9 cellular contexts compared by ENCODE assay signal in genomic region chr5:181245427-181246275, GRCh38. TPM values are rescaled to one million over a fixed set of nuclear protein-coding genes. Genes with fewer than 3 reads are reported as not detected.
DNase-seq lines count a peak whose midpoint lies in the region; ATAC-seq, FAIRE-seq and TF ChIP-seq lines count a peak whose summit lies in the region.
"Had no signal": no experiment of that assay in that cellular context is flagged by ENCODE, and none has a peak within 500 bp of the region (broad histone marks: within the 10 kb centered on the region; RNA-seq: fewer than 3 reads in every experiment).

No MANE protein-coding gene starts in this region.

- H3K9me3 ChIP-seq in astrocyte (ENCODE audit: insufficient read depth, low read depth, low read length) (no peaks in the 10 kb centered on the region), lung (ENCODE audit: control insufficient read depth in 2 of 2, insufficient read depth in 1 of 2, low read length in 1 of 2) (no peaks in the 10 kb centered on the region), aorta (ENCODE audit: control insufficient read depth, low read length) (no peaks in the 10 kb centered on the region)

- H3K27me3 Mint-ChIP-seq in astrocyte (ENCODE audit: low read depth, unreplicated experiment), result no peaks in the 10 kb centered on the region

- DNase-seq in astrocyte (ENCODE audit: low read depth), result no peak
- no peak for DNase-seq in lung (ENCODE audit: low spot score)
- peak in 1 of 2 donors; percentile 62 for DNase-seq in aorta
- DNase-seq in SIG-M5 treated with dmso at 0.1 percent for 504 hours (lab: John Stamatoyannopoulos, UW; ENCODE audit: unreplicated experiment), result no peak
- no peak for DNase-seq in stimulated activated naive CD4-positive, alpha-beta T cell (lab: John Stamatoyannopoulos, UW)
- no peak for DNase-seq in GM12891 (ENCODE audit: insufficient read length, low spot score)

- intact Hi-C loops in aorta (cut with DNase I), result loop anchor here in 1 of 2 donors (10.0 kb wide), 1 partner anchor 441 kb away; the partner anchor contains the start of gene MGAT1

- H3K4me3 ChIP-seq in astrocyte (ENCODE audit: insufficient read depth, low read depth, low read length) (peak overlapping the region; percentile 92), lung (peak overlapping the region; percentile 34), aorta (ENCODE audit: low read length in 2 of 2) (peak overlapping the region; percentile 22 to 73)

- peaks cover 90% of the 10 kb centered on the region for H3K79me2 ChIP-seq in astrocyte (ENCODE audit: insufficient read depth, low read length)

- H3K4me1 Mint-ChIP-seq in astrocyte (ENCODE audit: low read depth, unreplicated experiment), result peaks cover 38% of the 10 kb centered on the region

- H3K27ac Mint-ChIP-seq in astrocyte (ENCODE audit: unreplicated experiment), result peak overlapping the region; percentile 99

- H2AFZ ChIP-seq in astrocyte (ENCODE audit: low read depth, low read length), result peak overlapping the region; percentile 82

- H3K9me3 Mint-ChIP-seq in astrocyte (ENCODE audit: unreplicated experiment), result no peaks in the 10 kb centered on the region

- TF ChIP-seq POLR2A in GM12891 (IDR thresholded peaks at IDR 0.05; ENCODE audit: low read depth, low read length), result no peak

- H3K4me1 ChIP-seq in astrocyte (ENCODE audit: insufficient read depth, low read length), result peaks cover 27% of the 10 kb centered on the region
- H3K4me1 ChIP-seq in lung (ENCODE audit: control insufficient read depth in 2 of 2, insufficient read depth in 2 of 2, low read length in 2 of 2), result peaks cover 23 to 27% of the 10 kb centered on the region in 2 donors
- H3K4me1 ChIP-seq in aorta (ENCODE audit: control insufficient read depth in 1 of 2, insufficient read depth in 2 of 2, low read length in 2 of 2), result peaks cover 0 to 2% of the 10 kb centered on the region in 2 donors

- FAIRE-seq in astrocyte (lab: Jason Lieb, UNC) (no peak), GM12891 (lab: Jason Lieb, UNC) (no peak)
- FAIRE-seq: TTC549 had no signal

- H3K4me2 ChIP-seq in astrocyte (ENCODE audit: low read length), result peak overlapping the region; percentile 97

- ATAC-seq in GM18511 (IDR thresholded peaks at IDR 0.05; ENCODE audit: unreplicated experiment) (peak; percentile 4), HG03045 (IDR thresholded peaks at IDR 0.05; ENCODE audit: unreplicated experiment) (peak; percentile 4), lung (ENCODE audit: insufficient read depth, low FRiP score) (no peak), aorta (ENCODE audit: low FRiP score) (no peak)

- H3K27me3 ChIP-seq in astrocyte (ENCODE audit: insufficient read depth, low read length) (no peaks in the 10 kb centered on the region), lung (ENCODE audit: control insufficient read depth, insufficient read depth) (no peaks in the 10 kb centered on the region), aorta (ENCODE audit: control insufficient read depth in 1 of 2, insufficient read depth in 2 of 2, low read length in 1 of 2) (no peaks in the 10 kb centered on the region)

- H3K27ac ChIP-seq in astrocyte (ENCODE audit: low read depth, low read length) (peak overlapping the region; percentile 96), lung (ENCODE audit: low read depth in 1 of 2, low read length in 1 of 2) (peak overlapping the region; percentile 94 to 97), aorta (ENCODE audit: low read depth in 1 of 2, low read length in 2 of 2) (peak overlapping the region; percentile 5 to 98)

- peak overlapping the region; percentile 91 for H3K4me3 Mint-ChIP-seq in astrocyte (ENCODE audit: unreplicated experiment)

- H4K20me1 ChIP-seq in astrocyte (ENCODE audit: insufficient read depth, low read length), result peaks cover 61% of the 10 kb centered on the region

- no peak for TF ChIP-seq CTCF in astrocyte (IDR thresholded peaks at IDR 0.05; ENCODE audit: insufficient read depth, low read depth, low read length)
- no peak for TF ChIP-seq CTCF in lung (IDR thresholded peaks at IDR 0.05; ENCODE audit: control extremely low read depth, extremely low read depth)

- peaks cover 28% of the 10 kb centered on the region for H3K36me3 Mint-ChIP-seq in astrocyte (ENCODE audit: low read depth, unreplicated experiment)

- WGBS in lung, 2 donors, result 32 to 38% methylated on average over 34 of the region's 34 CpGs
- WGBS in aorta, 2 donors, result 24 to 27% methylated on average over 32 to 34 of the region's 34 CpGs

- H3K36me3 ChIP-seq in astrocyte (ENCODE audit: insufficient read depth, low read length), result peaks cover 16% of the 10 kb centered on the region
- peaks cover 8 to 14% of the 10 kb centered on the region in 2 donors for H3K36me3 ChIP-seq in lung (ENCODE audit: control insufficient read depth in 2 of 2, insufficient read depth in 2 of 2, low read length in 2 of 2)
- peaks cover 0 to 4% of the 10 kb centered on the region in 2 donors for H3K36me3 ChIP-seq in aorta (ENCODE audit: control insufficient read depth in 1 of 2, insufficient read depth in 2 of 2, low read length in 1 of 2)

- H3K9ac ChIP-seq in astrocyte (ENCODE audit: low read length), result peak overlapping the region; percentile 99

TF ChIP-seq in GM12891, 5 proteins besides CTCF, POLR2A, EP300 and RAD21:
- TF ChIP-seq PAX5 (IDR thresholded peaks at IDR 0.05; ENCODE audit: insufficient read depth, low read length, severe bottlenecking), result no peak
- no peak; the same call in 1 of the 2 replicates for TF ChIP-seq POLR2AphosphoS5 (IDR thresholded peaks at IDR 0.05; ENCODE audit: low read depth, low read length)
- no peak for TF ChIP-seq TAF1 (IDR thresholded peaks at IDR 0.05; ENCODE audit: low read depth, low read length)
- TF ChIP-seq SPI1 (IDR thresholded peaks at IDR 0.05; ENCODE audit: low read depth, low read length), result no peak
- TF ChIP-seq POU2F2 (IDR thresholded peaks at IDR 0.05; ENCODE audit: low read depth, low read length), result no peak

RNA-seq across cellular contexts. Expression of gene RACK1, which starts 1.9 kb away (rescaled TPM):
- total RNA-seq in astrocyte (1,553 and 1,656 TPM in 2 replicates), lung (1,000 to 10,000 TPM; 1,254 to 2,994 TPM), aorta (1,000 to 10,000 TPM in 1 of 2 donors, 100 to 1,000 TPM in 1; 922 to 1,191 TPM)
- polyA plus RNA-seq in lung (1,000 to 10,000 TPM; 1,850 to 2,028 TPM), aorta (1,000 to 10,000 TPM; 1,838 to 2,024 TPM)
- polyA plus RNA-seq in GM12891 (2012; ENCODE audit: low read depth, missing spikeins), result 4,085 TPM

RNA-seq across cellular contexts. Expression of gene TRIM52, which starts 15.3 kb away (rescaled TPM):
- total RNA-seq in astrocyte (6.5 and 7.3 TPM in 2 replicates), lung (10 to 100 TPM; 16.1 to 19.3 TPM), aorta (10 to 100 TPM; 11.9 to 18.7 TPM)
- polyA plus RNA-seq in lung (10 to 100 TPM in 1 of 2 donors, 1 to 10 TPM in 1; 6.5 to 11.6 TPM), aorta (10 to 100 TPM in 1 of 2 donors, 1 to 10 TPM in 1; 3.0 to 19.3 TPM)
- polyA plus RNA-seq in GM12891 (2012; ENCODE audit: low read depth, missing spikeins), result 8.0 TPM

RNA-seq across cellular contexts. Expression of gene TRIM41, which starts 22.6 kb away (rescaled TPM):
- 20.9 and 21.8 TPM in 2 replicates for total RNA-seq in astrocyte
- 10 to 100 TPM; 13.1 to 38.6 TPM for total RNA-seq in lung
- 10 to 100 TPM; 20.3 to 24.1 TPM for polyA plus RNA-seq in lung
- 10 to 100 TPM; 15.2 to 21.4 TPM for total RNA-seq in aorta
- 10 to 100 TPM; 15.7 to 22.2 TPM for polyA plus RNA-seq in aorta
- polyA plus RNA-seq in GM12891 (2012; ENCODE audit: low read depth, missing spikeins), result 19.7 TPM

RNA-seq across cellular contexts. Expression of gene TRIM7, which starts 40.7 kb away (rescaled TPM):
- total RNA-seq in astrocyte, result 0.22 and 0.27 TPM in 2 replicates
- 1 to 10 TPM in 1 of 2 donors, under 1 TPM in 1; 0.46 to 3.8 TPM for total RNA-seq in lung
- polyA plus RNA-seq in lung, result 1 to 10 TPM; 1.2 to 3.6 TPM
- total RNA-seq in aorta, result 1 to 10 TPM; 3.0 to 6.9 TPM
- polyA plus RNA-seq in aorta, result 1 to 10 TPM; 4.3 to 6.3 TPM
- polyA plus RNA-seq in GM12891 (2012; ENCODE audit: low read depth, missing spikeins), result 0.19 TPM

Comparison
In these comparisons a context has a peak if more than half of its experiments do, and no peak if none do; other contexts are left out.
1. ATAC-seq: peak in GM18511 (single experiment) and HG03045 (single experiment); none in lung (single experiment) and aorta (single experiment).
2. H3K4me3 ChIP-seq: peak in every context shown above with its lines; median percentile 92 in astrocyte; 48 in aorta; 34 in lung.
3. Peak in every context shown above with its lines, with median percentiles within 50 percentile points of each other: H3K27ac ChIP-seq.